Comparison of ENCODE assay signal across 9 cellular contexts in genomic region chr4:163495900-163496299, GRCh38. TPM values are rescaled to one million over a fixed set of nuclear protein-coding genes. Genes with fewer than 3 reads are reported as not detected.
DNase-seq lines count a peak whose midpoint lies in the region; ATAC-seq and TF ChIP-seq lines count a peak whose summit lies in the region.
"Had no signal": no experiment of that assay in that cellular context is flagged by ENCODE, and none has a peak within 500 bp of the region (broad histone marks: within the 10 kb centered on the region; RNA-seq: fewer than 3 reads in every experiment).

No MANE protein-coding gene starts in this region.

- TF ChIP-seq POLR2A in esophagus squamous epithelium (IDR thresholded peaks at IDR 0.05) = no peak

- TF ChIP-seq CTCF in Panc1 (IDR thresholded peaks at IDR 0.05) (no peak), esophagus squamous epithelium (IDR thresholded peaks at IDR 0.05) (no peak), thoracic aorta (IDR thresholded peaks at IDR 0.05) (no peak)

- H3K27ac ChIP-seq in Panc1 (ENCODE audit: low read length) (peak overlapping the region; percentile 95), esophagus squamous epithelium (peak overlapping the region in 2 of 4 donors; percentile 90), thoracic aorta (no peak overlapping the region)

- ATAC-seq in HG02798 (IDR thresholded peaks at IDR 0.05; ENCODE audit: poor library complexity, unreplicated experiment) (peak; percentile 14), Panc1 (no peak), thoracic aorta (ENCODE audit: insufficient number of reproducible peaks, low FRiP score, low read depth) (no peak)

- 0 to 6% methylated on average over 1 of the region's 1 CpG for WGBS in esophagus squamous epithelium, 2 donors

- no peaks in the 10 kb centered on the region for H3K27me3 ChIP-seq in Panc1 (ENCODE audit: control insufficient read depth, insufficient read depth, low read length)
- H3K27me3 ChIP-seq in esophagus squamous epithelium = no peaks in the 10 kb centered on the region
- H3K27me3 ChIP-seq in thoracic aorta (replicated peaks; ENCODE audit: insufficient read depth) = no peaks in the 10 kb centered on the region

- DNase-seq in NCI-H82 (lab: John Stamatoyannopoulos, UW) = peak; percentile 22
- DNase-seq in NCI-H82 treated with DMSO at 0.1 percent for 48 hours (lab: John Stamatoyannopoulos, UW; ENCODE audit: unreplicated experiment) = no peak
- no peak for DNase-seq in Panc1 (ENCODE audit: low read depth, low spot score)
- DNase-seq in esophagus squamous epithelium (lab: John Stamatoyannopoulos, UW) = no peak
- no peak for DNase-seq in thoracic aorta (ENCODE audit: low spot score)
- DNase-seq in dedifferentiated amniotic fluid mesenchymal stem cell (ENCODE audit: extremely low spot score) = no peak
- DNase-seq in NCI-H2196 (lab: John Stamatoyannopoulos, UW; ENCODE audit: unreplicated experiment) = no peak

- CTCF ChIA-PET in Panc1 (lab: Charles Lee) = no interaction called here

- BruUV-seq in Panc1 (replicated peaks; lab: Mats Ljungman, UMichigan) = no TSS peak

- intact Hi-C loops in Panc1 (cut with micrococcal nuclease; ENCODE audit: unreplicated experiment) = no loop called here
- intact Hi-C loops in esophagus squamous epithelium (cut with DNase I) = no loop called here

- POLR2A ChIA-PET in Panc1 (lab: Charles Lee) = no interaction called here

- in situ Hi-C loops in Panc1 (cut with HindIII; ENCODE audit: low pct_unique_long_range_greater_than_20kb, low sequenced_read_pairs) = no loop called here

- H3K4me3 ChIP-seq in Panc1 (ENCODE audit: low read depth in 2 of 2, low read length in 2 of 2) = peak overlapping the region; percentile 82 to 83
- peak overlapping the region in 3 of 4 donors; percentile 76 to 93 (median 84) for H3K4me3 ChIP-seq in esophagus squamous epithelium
- peak overlapping the region; percentile 96 for H3K4me3 ChIP-seq in thoracic aorta

- peaks cover 4% of the 10 kb centered on the region; the same call in 1 of the 2 replicates for H3K4me1 ChIP-seq in Panc1 (ENCODE audit: control insufficient read depth, insufficient read depth, low read length)
- H3K4me1 ChIP-seq in esophagus squamous epithelium = peaks cover 0 to 42% (median 9%) of the 10 kb centered on the region in 3 donors
- H3K4me1 ChIP-seq in thoracic aorta (ENCODE audit: control insufficient read depth in 1 of 2, low read depth in 2 of 2) = peaks cover 8 to 13% of the 10 kb centered on the region in 2 donors

- H3K9me3 ChIP-seq in Panc1 (ENCODE audit: control insufficient read depth, insufficient read depth, low read depth, low read length) = no peaks in the 10 kb centered on the region
- H3K9me3 ChIP-seq in esophagus squamous epithelium = no peaks in the 10 kb centered on the region
- no peaks in the 10 kb centered on the region for H3K9me3 ChIP-seq in thoracic aorta

- H3K36me3 ChIP-seq in Panc1 (ENCODE audit: control insufficient read depth, insufficient read depth, low read length) = peaks cover 6% of the 10 kb centered on the region; the same call in 1 of the 2 replicates
- no peaks in the 10 kb centered on the region for H3K36me3 ChIP-seq in esophagus squamous epithelium
- H3K36me3 ChIP-seq in thoracic aorta = no peaks in the 10 kb centered on the region

RNA-seq across cellular contexts. Expression of gene TMA16, which starts 1.4 kb away (rescaled TPM):
- 26.9 TPM for total RNA-seq in Panc1 (2021; ENCODE audit: unreplicated experiment)
- 25.3 TPM for polyA plus RNA-seq in Panc1 (2012; ENCODE audit: insufficient read length)
- 10 to 100 TPM; 17.4 to 34.0 (median 23.0) TPM for total RNA-seq in esophagus squamous epithelium
- total RNA-seq in thoracic aorta = 10 to 100 TPM; 13.7 to 36.5 TPM

RNA-seq across cellular contexts. Expression of gene TKTL2, which starts 22.3 kb away (rescaled TPM):
- total RNA-seq in Panc1 (2021; ENCODE audit: unreplicated experiment) (not detected), esophagus squamous epithelium (under 1 TPM in 1 of 4 donors, not detected in 3; 0.09 TPM), thoracic aorta (under 1 TPM in 1 of 2 donors, not detected in 1; 0.21 TPM)
- not detected for polyA plus RNA-seq in Panc1 (2012; ENCODE audit: insufficient read length)
- total RNA-seq: Daoy had no signal
